Comparison of ENCODE assay signal across 13 cellular contexts in the genomic region with DNA sequence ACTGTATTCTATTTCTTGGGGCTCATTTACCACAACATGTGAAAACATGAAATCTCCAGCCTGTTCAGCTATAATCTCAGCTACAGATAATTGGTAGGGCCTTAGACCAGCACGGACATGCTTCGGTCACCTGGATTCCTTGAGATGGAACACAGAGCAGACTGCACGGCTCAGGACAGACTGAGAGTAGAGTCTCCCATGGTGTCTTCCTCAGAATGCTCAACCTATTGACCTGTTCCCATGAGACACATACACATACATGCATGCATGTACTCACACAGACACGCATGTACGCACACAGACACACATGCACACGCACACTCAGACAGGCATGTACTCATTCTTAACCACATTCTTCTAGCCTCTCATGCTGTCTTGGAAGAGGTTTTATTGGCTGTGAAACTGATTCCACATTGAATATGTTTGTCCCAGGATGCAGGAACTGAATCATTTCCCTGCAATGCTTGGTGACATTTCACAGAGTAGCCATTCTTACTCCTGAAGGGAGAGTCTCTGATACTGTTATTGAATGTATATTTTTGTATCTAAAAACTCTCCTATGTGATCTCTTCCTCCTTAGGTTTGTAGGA. TPM values are rescaled to one million over a fixed set of nuclear protein-coding genes. Genes with fewer than 3 reads are reported as not detected.
DNase-seq lines count a peak whose midpoint lies in the region; ATAC-seq and TF ChIP-seq lines count a peak whose summit lies in the region.
"Had no signal": no experiment of that assay in that cellular context is flagged by ENCODE, and none has a peak within 500 bp of the region (broad histone marks: within the 10 kb centered on the region; RNA-seq: fewer than 3 reads in every experiment).

No MANE protein-coding gene starts in this region.

- H3K9me3 ChIP-seq in thymus (ENCODE audit: control insufficient read depth) = no peaks in the 10 kb centered on the region
- no peaks in the 10 kb centered on the region for H3K9me3 ChIP-seq in CD8-positive, alpha-beta T cell (ENCODE audit: low read length)

- H3K27ac Mint-ChIP-seq in activated naive CD8-positive, alpha-beta T cell treated with anti-CD3 and anti-CD28 coated beads, Interleukin-2, amount 50 U/mL, for 24 hours = peak overlapping the region; percentile 60
- no peak overlapping the region for H3K27ac Mint-ChIP-seq in activated naive CD8-positive, alpha-beta T cell treated with anti-CD3 and anti-CD28 coated beads for 36 hours
- no peak overlapping the region for H3K27ac Mint-ChIP-seq in CD8-positive, alpha-beta T cell
- H3K27ac Mint-ChIP-seq in WTC11 = no peak overlapping the region

- intact Hi-C loops in CD8-positive, alpha-beta T cell (cut with DNase I, micrococcal nuclease) = no loop called here

- H3K27ac ChIP-seq in thymus (ENCODE audit: low read depth) = peak overlapping the region; percentile 89
- H3K27ac ChIP-seq in CD8-positive, alpha-beta T cell (ENCODE audit: low read depth, low read length) = no peak overlapping the region
- H3K27ac ChIP-seq: cardiac muscle cell had no signal

- H3K27me3 ChIP-seq in thymus (ENCODE audit: control insufficient read depth, insufficient read depth) = no peaks in the 10 kb centered on the region
- H3K27me3 ChIP-seq in CD8-positive, alpha-beta T cell (ENCODE audit: insufficient read depth, low read length) = no peaks in the 10 kb centered on the region
- H3K27me3 ChIP-seq: cardiac muscle cell had no signal

- POLR2A ChIA-PET in CD8-positive, alpha-beta T cell (lab: Charles Lee) = interaction anchor here (0.6 kb wide), 1 partner anchor 65 kb away, joined by 3 read pairs; no protein-coding TSS in a partner anchor
- POLR2A ChIA-PET in WTC11 (lab: Charles Lee) = interaction anchor here (1.0 kb wide), 1 partner anchor 23 kb away, joined by 3 read pairs; no protein-coding TSS in a partner anchor

- H3K27me3 Mint-ChIP-seq in activated naive CD8-positive, alpha-beta T cell treated with anti-CD3 and anti-CD28 coated beads, Interleukin-2, amount 50 U/mL, for 24 hours = peaks cover 7% of the 10 kb centered on the region
- no peaks in the 10 kb centered on the region for H3K27me3 Mint-ChIP-seq in activated naive CD8-positive, alpha-beta T cell treated with anti-CD3 and anti-CD28 coated beads for 36 hours
- peaks cover 8% of the 10 kb centered on the region for H3K27me3 Mint-ChIP-seq in CD8-positive, alpha-beta T cell (ENCODE audit: low read depth)
- no peaks in the 10 kb centered on the region for H3K27me3 Mint-ChIP-seq in WTC11 (ENCODE audit: low read depth)

- TF ChIP-seq CTCF in astrocyte of the spinal cord (IDR thresholded peaks at IDR 0.05; ENCODE audit: low read depth, low read length) = no peak
- no peak for TF ChIP-seq CTCF in CD8-positive, alpha-beta T cell (IDR thresholded peaks at IDR 0.05)
- no peak for TF ChIP-seq CTCF in WTC11 (IDR thresholded peaks at IDR 0.05)

- in situ Hi-C loops in astrocyte of the spinal cord (cut with HindIII; ENCODE audit: low sequenced_read_pairs) = no loop called here

- peaks cover 17% of the 10 kb centered on the region for H3K4me1 Mint-ChIP-seq in activated naive CD8-positive, alpha-beta T cell treated with anti-CD3 and anti-CD28 coated beads, Interleukin-2, amount 50 U/mL, for 24 hours
- H3K4me1 Mint-ChIP-seq in activated naive CD8-positive, alpha-beta T cell treated with anti-CD3 and anti-CD28 coated beads for 36 hours = peaks cover 6% of the 10 kb centered on the region
- no peaks in the 10 kb centered on the region for H3K4me1 Mint-ChIP-seq in CD8-positive, alpha-beta T cell (ENCODE audit: low read depth)
- H3K4me1 Mint-ChIP-seq in WTC11 = peaks cover 18% of the 10 kb centered on the region

- no peaks in the 10 kb centered on the region for H3K36me3 Mint-ChIP-seq in activated naive CD8-positive, alpha-beta T cell treated with anti-CD3 and anti-CD28 coated beads, Interleukin-2, amount 50 U/mL, for 24 hours (ENCODE audit: low read depth)
- no peaks in the 10 kb centered on the region for H3K36me3 Mint-ChIP-seq in activated naive CD8-positive, alpha-beta T cell treated with anti-CD3 and anti-CD28 coated beads for 36 hours
- H3K36me3 Mint-ChIP-seq in CD8-positive, alpha-beta T cell = no peaks in the 10 kb centered on the region
- no peaks in the 10 kb centered on the region for H3K36me3 Mint-ChIP-seq in WTC11

- H3K4me3 Mint-ChIP-seq in activated naive CD8-positive, alpha-beta T cell treated with anti-CD3 and anti-CD28 coated beads, Interleukin-2, amount 50 U/mL, for 24 hours = no peak overlapping the region
- no peak overlapping the region for H3K4me3 Mint-ChIP-seq in activated naive CD8-positive, alpha-beta T cell treated with anti-CD3 and anti-CD28 coated beads for 36 hours
- H3K4me3 Mint-ChIP-seq in CD8-positive, alpha-beta T cell = no peak overlapping the region
- H3K4me3 Mint-ChIP-seq in WTC11 = no peak overlapping the region

- no peaks in the 10 kb centered on the region for H3K4me1 ChIP-seq in thymus (ENCODE audit: control insufficient read depth, insufficient read depth, low read length)
- H3K4me1 ChIP-seq in CD8-positive, alpha-beta T cell (ENCODE audit: insufficient read depth, low read length) = no peaks in the 10 kb centered on the region

- 93% methylated on average over 6 of the region's 6 CpGs for WGBS in thymus

- H3K9me3 Mint-ChIP-seq in activated naive CD8-positive, alpha-beta T cell treated with anti-CD3 and anti-CD28 coated beads, Interleukin-2, amount 50 U/mL, for 24 hours = no peaks in the 10 kb centered on the region
- no peaks in the 10 kb centered on the region for H3K9me3 Mint-ChIP-seq in activated naive CD8-positive, alpha-beta T cell treated with anti-CD3 and anti-CD28 coated beads for 36 hours
- no peaks in the 10 kb centered on the region for H3K9me3 Mint-ChIP-seq in CD8-positive, alpha-beta T cell
- H3K9me3 Mint-ChIP-seq in WTC11 = no peaks in the 10 kb centered on the region

- DNase-seq in activated naive CD8-positive, alpha-beta T cell treated with anti-CD3 and anti-CD28 coated beads, Interleukin-2, amount 50 U/mL, for 24 hours = no peak
- DNase-seq in activated naive CD8-positive, alpha-beta T cell treated with anti-CD3 and anti-CD28 coated beads for 36 hours = no peak
- DNase-seq in astrocyte of the spinal cord (ENCODE audit: low read depth, low spot score) (peak; percentile 68), hepatic stellate cell (ENCODE audit: low spot score) (peak; percentile 32), left lobe of liver (ENCODE audit: low spot score) (no peak), WTC11 (ENCODE audit: low spot score) (no peak)
- no peak for DNase-seq in CD8-positive, alpha-beta T cell
- DNase-seq: 8988T; activated CD8-positive, alpha-beta memory T cell treated with anti-CD3 and anti-CD28 coated beads, Interleukin-2, amount 50 U/mL, for 48 hours; mesendoderm; NCI-H1105 had no signal

- ATAC-seq in activated naive CD8-positive, alpha-beta T cell treated with anti-CD3 and anti-CD28 coated beads, Interleukin-2, amount 50 U/mL, for 24 hours = no peak
- ATAC-seq in CD8-positive, alpha-beta T cell = no peak
- no peak for ATAC-seq in left lobe of liver
- no peak for ATAC-seq in WTC11

- CTCF ChIA-PET in CD8-positive, alpha-beta T cell (lab: Charles Lee) = no interaction called here
- CTCF ChIA-PET in WTC11 (lab: Charles Lee) = interaction anchor here (1.6 kb wide), 1 partner anchor 83 kb away, joined by 5 read pairs; no protein-coding TSS in a partner anchor

- H3K36me3 ChIP-seq in thymus (ENCODE audit: control insufficient read depth, insufficient read depth) = peaks cover 21% of the 10 kb centered on the region
- H3K36me3 ChIP-seq in CD8-positive, alpha-beta T cell (ENCODE audit: insufficient read depth, low read length) = no peaks in the 10 kb centered on the region
- H3K36me3 ChIP-seq: cardiac muscle cell had no signal

- H3K4me3 ChIP-seq in astrocyte of the spinal cord (ENCODE audit: low read depth, low read length) = no peak overlapping the region
- H3K4me3 ChIP-seq in thymus (ENCODE audit: low read length) = no peak overlapping the region
- no peak overlapping the region for H3K4me3 ChIP-seq in CD8-positive, alpha-beta T cell (ENCODE audit: low read depth, low read length)
- H3K4me3 ChIP-seq: cardiac muscle cell had no signal

TF ChIP-seq in WTC11, 78 proteins besides CTCF, POLR2A, EP300 and RAD21 (continues in another document):
- TF ChIP-seq ELF4 (CRISPR knock-in tag; IDR thresholded peaks at IDR 0.05; ENCODE audit: low read depth) = no peak
- no peak for TF ChIP-seq SOX15 (CRISPR knock-in tag; IDR thresholded peaks at IDR 0.05)
- TF ChIP-seq CREM (CRISPR knock-in tag; IDR thresholded peaks at IDR 0.05) = no peak
- TF ChIP-seq, protein P1, sequence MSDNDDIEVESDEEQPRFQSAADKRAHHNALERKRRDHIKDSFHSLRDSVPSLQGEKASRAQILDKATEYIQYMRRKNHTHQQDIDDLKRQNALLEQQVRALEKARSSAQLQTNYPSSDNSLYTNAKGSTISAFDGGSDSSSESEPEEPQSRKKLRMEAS (CRISPR knock-in tag; IDR thresholded peaks at IDR 0.05) = no peak
- no peak for TF ChIP-seq FOXJ3 (CRISPR knock-in tag; IDR thresholded peaks at IDR 0.05; ENCODE audit: borderline replicate concordance)
- TF ChIP-seq NR1H2 (CRISPR knock-in tag; IDR thresholded peaks at IDR 0.05) = no peak
- TF ChIP-seq GABPB1 (CRISPR knock-in tag; IDR thresholded peaks at IDR 0.05) = no peak
- no peak for TF ChIP-seq TCF7 (CRISPR knock-in tag; IDR thresholded peaks at IDR 0.05; ENCODE audit: low read depth)
- TF ChIP-seq GTF2I (CRISPR knock-in tag; conservative IDR thresholded peaks at IDR 0.05) = no peak
- TF ChIP-seq, protein P2, sequence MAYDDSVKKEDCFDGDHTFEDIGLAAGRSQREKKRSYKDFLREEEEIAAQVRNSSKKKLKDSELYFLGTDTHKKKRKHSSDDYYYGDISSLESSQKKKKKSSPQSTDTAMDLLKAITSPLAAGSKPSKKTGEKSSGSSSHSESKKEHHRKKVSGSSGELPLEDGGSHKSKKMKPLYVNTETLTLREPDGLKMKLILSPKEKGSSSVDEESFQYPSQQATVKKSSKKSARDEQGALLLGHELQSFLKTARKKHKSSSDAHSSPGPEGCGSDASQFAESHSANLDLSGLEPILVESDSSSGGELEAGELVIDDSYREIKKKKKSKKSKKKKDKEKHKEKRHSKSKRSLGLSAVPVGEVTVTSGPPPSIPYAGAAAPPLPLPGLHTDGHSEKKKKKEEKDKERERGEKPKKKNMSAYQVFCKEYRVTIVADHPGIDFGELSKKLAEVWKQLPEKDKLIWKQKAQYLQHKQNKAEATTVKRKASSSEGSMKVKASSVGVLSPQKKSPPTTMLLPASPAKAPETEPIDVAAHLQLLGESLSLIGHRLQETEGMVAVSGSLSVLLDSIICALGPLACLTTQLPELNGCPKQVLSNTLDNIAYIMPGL (CRISPR knock-in tag; IDR thresholded peaks at IDR 0.05) = no peak

RNA-seq across cellular contexts. Expression of a gene that starts 23.5 kb away (rescaled TPM):
- total RNA-seq in activated naive CD8-positive, alpha-beta T cell treated with anti-CD3 and anti-CD28 coated beads for 36 hours = 100 to 1,000 TPM; 549 to 557 TPM
- 119 TPM for polyA plus RNA-seq in thymus
- 100 to 1,000 TPM; 330 to 338 TPM for total RNA-seq in CD8-positive, alpha-beta T cell
- total RNA-seq in left lobe of liver (193 TPM), WTC11 (2021) (191 to 255 TPM (median 208 TPM) in 3 replicates)

Comparison
In these comparisons a context has a peak if more than half of its experiments do, and no peak if none do; other contexts are left out.
1. DNase-seq: peak in astrocyte of the spinal cord (single experiment) and hepatic stellate cell (single experiment); none in activated naive CD8-positive, alpha-beta T cell treated with anti-CD3 and anti-CD28 coated beads, Interleukin-2, amount 50 U/mL, for 24 hours (single experiment), activated naive CD8-positive, alpha-beta T cell treated with anti-CD3 and anti-CD28 coated beads for 36 hours (single experiment), CD8-positive, alpha-beta T cell (0 of 7), left lobe of liver (single experiment) and WTC11 (single experiment).